Comparison of ENCODE assay signal across 8 cellular contexts in genomic region chr12:120583478-120584030, GRCh38. TPM values are rescaled to one million over a fixed set of nuclear protein-coding genes. Genes with fewer than 3 reads are reported as not detected.
DNase-seq lines count a peak whose midpoint lies in the region; ATAC-seq and TF ChIP-seq lines count a peak whose summit lies in the region.

No MANE protein-coding gene starts in this region.

- no peaks in the 10 kb centered on the region for H3K36me3 ChIP-seq in PC-9 (ENCODE audit: low read depth)

- 0 out of 2 replicates have a peak, but pooled peaks cover 19% of the 10 kb centered on the region for H3K4me1 ChIP-seq in PC-9 (replicated peaks; ENCODE audit: insufficient read depth)

- H3K27me3 Mint-ChIP-seq in IgD-negative memory B cell (peaks cover 5% of the 10 kb centered on the region), nephron (ENCODE audit: low read depth) (peaks cover 52% of the 10 kb centered on the region)
- H3K27me3 Mint-ChIP-seq in activated T-cell treated with anti-CD3 and anti-CD28 coated beads, Interleukin-2, amount 50 U/mL, for 4 hours (ENCODE audit: low read depth), result peaks cover 6% of the 10 kb centered on the region

- TF ChIP-seq CTCF in PC-9 (conservative IDR thresholded peaks at IDR 0.05) (peak; percentile 95), nephron (IDR thresholded peaks at IDR 0.05; ENCODE audit: unreplicated experiment in 3 of 3) (peak; percentile 88 to 91 (median 89))

- H3K9me3 Mint-ChIP-seq in IgD-negative memory B cell, result no peaks in the 10 kb centered on the region
- no peaks in the 10 kb centered on the region for H3K9me3 Mint-ChIP-seq in activated T-cell treated with anti-CD3 and anti-CD28 coated beads, Interleukin-2, amount 50 U/mL, for 4 hours
- no peaks in the 10 kb centered on the region for H3K9me3 Mint-ChIP-seq in nephron

- H3K4me1 Mint-ChIP-seq in IgD-negative memory B cell, result peaks cover 22 to 27% (median 27%) of the 10 kb centered on the region in 3 donors
- H3K4me1 Mint-ChIP-seq in activated T-cell treated with anti-CD3 and anti-CD28 coated beads, Interleukin-2, amount 50 U/mL, for 4 hours (ENCODE audit: low read depth), result peaks cover 35% of the 10 kb centered on the region
- peaks cover 27% of the 10 kb centered on the region for H3K4me1 Mint-ChIP-seq in nephron

- H3K79me2 ChIP-seq in PC-9 (ENCODE audit: low read depth), result peaks cover 15% of the 10 kb centered on the region; the same call in 1 of the 2 replicates

- H2AFZ ChIP-seq in PC-9, result no peak overlapping the region

- DNase-seq in COR-L47 (lab: John Stamatoyannopoulos, UW) (peak; percentile 44), PC-9 (peak; percentile 47 to 72), fibroblast of gingiva (ENCODE audit: low read depth) (peak; percentile 47)
- peak; percentile 81 for DNase-seq in activated T-cell treated with anti-CD3 and anti-CD28 coated beads, Interleukin-2, amount 50 U/mL, for 4 hours
- peak; percentile 47 to 89 (median 74) for DNase-seq in stimulated activated naive CD4-positive, alpha-beta T cell (lab: John Stamatoyannopoulos, UW)

- no peaks in the 10 kb centered on the region for H3K9me3 ChIP-seq in PC-9 (ENCODE audit: insufficient read depth, low read depth)

- ATAC-seq in activated T-cell treated with anti-CD3 and anti-CD28 coated beads, Interleukin-2, amount 50 U/mL, for 4 hours, result peak; percentile 26 to 41
- no peak for ATAC-seq in HG03095 (IDR thresholded peaks at IDR 0.05; ENCODE audit: unreplicated experiment)

- peak overlapping the region in 1 of 3 donors; percentile 78 for H3K27ac Mint-ChIP-seq in IgD-negative memory B cell
- peak overlapping the region in 2 of 3 experiments; percentile 23 to 40 for H3K27ac Mint-ChIP-seq in nephron

- POLR2A ChIA-PET in PC-9 (lab: Charles Lee; ENCODE audit: unreplicated experiment), result no interaction called here

- peaks cover 29% of the 10 kb centered on the region for H3F3A ChIP-seq in PC-9 (ENCODE audit: insufficient read depth, low read depth)

- H3K4me2 ChIP-seq in PC-9, result peak overlapping the region; percentile 90

- H3K36me3 Mint-ChIP-seq in IgD-negative memory B cell (no peaks in the 10 kb centered on the region), nephron (ENCODE audit: low read depth) (peaks cover 18% of the 10 kb centered on the region)
- peaks cover 1% of the 10 kb centered on the region for H3K36me3 Mint-ChIP-seq in activated T-cell treated with anti-CD3 and anti-CD28 coated beads, Interleukin-2, amount 50 U/mL, for 4 hours (ENCODE audit: insufficient read depth)

- H3K9me2 ChIP-seq in PC-9 (ENCODE audit: insufficient read depth), result no peaks in the 10 kb centered on the region

- no peaks in the 10 kb centered on the region for H3K27me3 ChIP-seq in PC-9 (ENCODE audit: insufficient read depth, low read depth)

- intact Hi-C loops in PC-9 (cut with micrococcal nuclease; ENCODE audit: unreplicated experiment), result loop anchor here (1.0 to 10.0 kb wide), 12 partner anchors 66 to 861 kb away; partner anchors contain the start of genes COX6A1 and MLEC

- H4K20me1 ChIP-seq in PC-9 (ENCODE audit: insufficient read depth), result no peaks in the 10 kb centered on the region

- H3K4me3 ChIP-seq in PC-9, result peak overlapping the region; percentile 68; the same call in 1 of the 2 replicates

- CTCF ChIA-PET in PC-9 (lab: Charles Lee), result interaction anchor here (0.6 to 1.0 kb wide), 2 partner anchors 426 to 644 kb away, joined by 3 to 4 read pairs; no protein-coding TSS in a partner anchor

- no TSS peak for BruUV-seq in PC-9 (replicated peaks; lab: Mats Ljungman, UMichigan)

- peak overlapping the region; percentile 51 to 90 (median 76) for H3K4me3 Mint-ChIP-seq in IgD-negative memory B cell
- peak overlapping the region; percentile 77 for H3K4me3 Mint-ChIP-seq in activated T-cell treated with anti-CD3 and anti-CD28 coated beads, Interleukin-2, amount 50 U/mL, for 4 hours
- H3K4me3 Mint-ChIP-seq in nephron, result peak overlapping the region; percentile 55 to 75 (median 71)

- H3K27ac ChIP-seq in PC-9, result no peak overlapping the region

RNA-seq across cellular contexts. Expression of gene POP5, which starts 2.4 kb away (rescaled TPM):
- polyA plus RNA-seq in IgD-negative memory B cell, result 74.2 TPM
- 26.5 and 30.5 TPM in 2 replicates for total RNA-seq in PC-9 (2021)
- total RNA-seq in activated T-cell treated with anti-CD3 and anti-CD28 coated beads, Interleukin-2, amount 50 U/mL, for 4 hours, result 10 to 100 TPM; 81.6 to 93.0 (median 92.6) TPM

RNA-seq across cellular contexts. Expression of gene RNF10, which starts 49.4 kb away (rescaled TPM):
- polyA plus RNA-seq in IgD-negative memory B cell, result 111 TPM
- 196 and 241 TPM in 2 replicates for total RNA-seq in PC-9 (2021)
- 100 to 1,000 TPM; 152 to 169 (median 161) TPM for total RNA-seq in activated T-cell treated with anti-CD3 and anti-CD28 coated beads, Interleukin-2, amount 50 U/mL, for 4 hours

RNA-seq across cellular contexts. Expression of gene COQ5, which starts 54.6 kb away (rescaled TPM):
- polyA plus RNA-seq in IgD-negative memory B cell, result 29.1 TPM
- 30.4 and 32.2 TPM in 2 replicates for total RNA-seq in PC-9 (2021)
- total RNA-seq in activated T-cell treated with anti-CD3 and anti-CD28 coated beads, Interleukin-2, amount 50 U/mL, for 4 hours, result 10 to 100 TPM; 23.6 to 29.9 (median 26.4) TPM

RNA-seq across cellular contexts. Expression of gene CABP1, which starts 56.9 kb away (rescaled TPM):
- polyA plus RNA-seq in IgD-negative memory B cell, result not detected
- not detected in 2 replicates for total RNA-seq in PC-9 (2021)
- total RNA-seq in activated T-cell treated with anti-CD3 and anti-CD28 coated beads, Interleukin-2, amount 50 U/mL, for 4 hours, result under 1 TPM in 2 of 3 donors, not detected in 1; 0.18 to 0.26 TPM
